22 cellular contexts compared by ENCODE assay signal in genomic region chr18:38539373-38539772, GRCh38.
DNase-seq lines count a peak whose midpoint lies in the region; ATAC-seq, FAIRE-seq and TF ChIP-seq lines count a peak whose summit lies in the region.
"Had no signal": no experiment of that assay in that cellular context is flagged by ENCODE, and none has a peak within 500 bp of the region (broad histone marks: within the 10 kb centered on the region; RNA-seq: fewer than 3 reads in every experiment).

No MANE protein-coding gene starts in this region.

- in situ Hi-C loops in G401 (cut with HindIII; ENCODE audit: low sequenced_read_pairs) = no loop called here

- H3K4me2 ChIP-seq in H1 (ENCODE audit: insufficient read depth in 1 of 2, low read depth in 2 of 2, low read length in 2 of 2) = no peak overlapping the region
- H3K4me2 ChIP-seq: PC-9 had no signal

- H2BK5ac ChIP-seq in H1 (ENCODE audit: low read depth, low read length) = no peak overlapping the region

- no peaks in the 10 kb centered on the region for H4K20me1 ChIP-seq in H1 (replicated peaks in 1 of 2; ENCODE audit: control insufficient read depth in 1 of 2, insufficient read depth in 2 of 2, low read length in 2 of 2)

- H3K27ac ChIP-seq in H1 (ENCODE audit: low read depth, low read length) = no peak overlapping the region
- H3K27ac ChIP-seq: PC-9, stomach, tibial artery had no signal

- no peak overlapping the region for H3K4me3 ChIP-seq in H1 (ENCODE audit: extremely low read depth in 1 of 4, insufficient read depth in 2 of 4, low read depth in 3 of 4, low read length in 4 of 4)
- H3K4me3 ChIP-seq: PC-9, stomach, tibial artery had no signal

- TF ChIP-seq CTCF in H1 (IDR thresholded peaks at IDR 0.05; ENCODE audit: control extremely low read depth in 1 of 3, insufficient read depth in 1 of 3, low read depth in 1 of 3, low read length in 3 of 3) = no peak

- no peaks in the 10 kb centered on the region for H3K23me2 ChIP-seq in H1 (ENCODE audit: low read depth, low read length)

- H2AFZ ChIP-seq in H1 (ENCODE audit: low read length) = no peak overlapping the region
- H2AFZ ChIP-seq: PC-9 had no signal

- no peak overlapping the region for H3K18ac ChIP-seq in H1 (ENCODE audit: extremely low read depth, low read length)

- no peak overlapping the region for H4K8ac ChIP-seq in H1 (ENCODE audit: extremely low read depth, insufficient read depth, low read length)

- TF ChIP-seq EP300 in H1 (IDR thresholded peaks at IDR 0.05; ENCODE audit: borderline replicate concordance in 1 of 2, low read depth in 2 of 2, low read length in 2 of 2) = no peak

- H3K56ac ChIP-seq in H1 (replicated peaks; ENCODE audit: insufficient read length, low read depth, low read length) = no peak overlapping the region

- no peak for FAIRE-seq in H1 (lab: Jason Lieb, UNC)
- FAIRE-seq: HepG2 had no signal

- no peak overlapping the region for H2BK15ac ChIP-seq in H1 (ENCODE audit: low read length)

- no peaks in the 10 kb centered on the region for H3K9me3 ChIP-seq in H1 (ENCODE audit: insufficient read depth in 2 of 2, low read depth in 1 of 2, low read length in 1 of 2)
- H3K9me3 ChIP-seq: tibial artery had no signal

- CTCF ChIA-PET in H1 (lab: Charles Lee; ENCODE audit: partially characterized antibody) = no interaction called here

- no peak for TF ChIP-seq POLR2A in H1 (IDR thresholded peaks at IDR 0.05; ENCODE audit: control extremely low read depth in 1 of 2, low read depth in 2 of 2, low read length in 2 of 2)

- no peak overlapping the region for H4K91ac ChIP-seq in H1 (replicated peaks; ENCODE audit: insufficient read length, low read length)

- H3K36me3 ChIP-seq in H1 (ENCODE audit: control insufficient read depth in 2 of 4, insufficient read depth in 4 of 4, low read length in 3 of 4) = no peaks in the 10 kb centered on the region
- H3K36me3 ChIP-seq: stomach, tibial artery had no signal

- no peaks in the 10 kb centered on the region; a peak in 1 of 7 replicates for H3K27me3 ChIP-seq in H1 (replicated peaks in 1 of 4; ENCODE audit: control insufficient read depth in 3 of 4, extremely low read depth in 1 of 4, insufficient read depth in 3 of 4, low read length in 3 of 4)
- H3K27me3 ChIP-seq: stomach, tibial artery had no signal

- H3K9ac ChIP-seq in H1 (replicated peaks in 1 of 4; ENCODE audit: extremely low read depth in 1 of 4, low read depth in 3 of 4, low read length in 3 of 4) = no peak overlapping the region

- ATAC-seq in HG02981 (IDR thresholded peaks at IDR 0.05; ENCODE audit: unreplicated experiment) (no peak), GM18520 (IDR thresholded peaks at IDR 0.05; ENCODE audit: unreplicated experiment) (no peak)
- ATAC-seq: activated CD8-positive, alpha-beta memory T cell treated with anti-CD3 and anti-CD28 coated beads, Interleukin-2, amount 10 ng/mL, durations not matched to agents 7 days and 5 days; activated T-cell treated with anti-CD3 and anti-CD28 coated beads, Interleukin-2, amount 50 U/mL, for 72 hours; HepG2; left ventricle myocardium superior had no signal

- no peak overlapping the region for H2BK12ac ChIP-seq in H1 (ENCODE audit: low read depth, low read length)

- H2BK120ac ChIP-seq in H1 (replicated peaks; ENCODE audit: low read depth, low read length) = no peak overlapping the region

- POLR2A ChIA-PET in H1 (lab: Charles Lee; ENCODE audit: partially characterized antibody) = no interaction called here

- no peak overlapping the region for H2AK5ac ChIP-seq in H1 (ENCODE audit: low read depth, low read length)

- H3K4me1 ChIP-seq in H1 (replicated peaks in 1 of 4; ENCODE audit: control insufficient read depth in 3 of 4, insufficient read depth in 4 of 4, low read length in 3 of 4) = peaks cover 0 to 2% (median under 1%) of the 10 kb centered on the region in 4 experiments; a peak in 2 of 7 replicates
- H3K4me1 ChIP-seq: stomach, tibial artery had no signal

- H3K79me2 ChIP-seq in H1 (ENCODE audit: control insufficient read depth in 1 of 2, insufficient read depth in 2 of 2, low read length in 2 of 2) = no peaks in the 10 kb centered on the region

- DNase-seq in COR-L47 (lab: John Stamatoyannopoulos, UW) (peak; percentile 13), G401 (ENCODE audit: low spot score) (peak; percentile 51), NCI-H82 (lab: John Stamatoyannopoulos, UW) (peak; percentile 82), H1 (ENCODE audit: low read depth in 1 of 2, low spot score in 2 of 2) (no peak), NAMALWA (ENCODE audit: low spot score) (no peak)
- no peak for DNase-seq in activated CD4-positive, alpha-beta T cell treated with anti-CD3 and anti-CD28 coated beads for 48 hours
- DNase-seq: activated CD4-positive, alpha-beta T cell treated with anti-CD3 and anti-CD28 coated beads, Interleukin-2, amount 10 ng/mL, durations not matched to agents 7 days and 5 days; activated CD8-positive, alpha-beta memory T cell treated with anti-CD3 and anti-CD28 coated beads, Interleukin-2, amount 10 ng/mL, durations not matched to agents 7 days and 5 days; activated naive CD4-positive, alpha-beta T cell; activated T-cell treated with anti-CD3 and anti-CD28 coated beads, Interleukin-2, amount 50 U/mL, for 72 hours; GOT3; islet precursor cell; left ventricle myocardium superior; NCI-H2029 treated with DMSO at 0.1 percent for 48 hours; occipital lobe; PC-9; SHP77; stomach; tibial artery had no signal

- no peak overlapping the region for H3K14ac ChIP-seq in H1 (ENCODE audit: insufficient read length)

- no peaks in the 10 kb centered on the region for H3K79me1 ChIP-seq in H1 (ENCODE audit: low read depth, low read length)

- H2BK20ac ChIP-seq in H1 (ENCODE audit: low read length) = no peak overlapping the region

- TF ChIP-seq RAD21 in H1 (IDR thresholded peaks at IDR 0.05 in 1 of 2, conservative IDR thresholded peaks at IDR 0.05 in 1 of 2; ENCODE audit: low read depth in 2 of 2, low read length in 2 of 2) = peak; percentile 21 to 41; a peak in 3 of 4 replicates

- H4K5ac ChIP-seq in H1 (ENCODE audit: insufficient read length, low read depth, low read length) = no peak overlapping the region

- no peak overlapping the region for H3K23ac ChIP-seq in H1 (ENCODE audit: insufficient read length)

- H3K4ac ChIP-seq in H1 (replicated peaks; ENCODE audit: insufficient read length, low read depth, low read length) = no peak overlapping the region

TF ChIP-seq in H1, 55 proteins besides CTCF, POLR2A, EP300 and RAD21:
- TF ChIP-seq MAFK (IDR thresholded peaks at IDR 0.05; ENCODE audit: low read depth, low read length) = no peak
- no peak for TF ChIP-seq JUND (IDR thresholded peaks at IDR 0.05; ENCODE audit: low read length)
- no peak for TF ChIP-seq RXRA (IDR thresholded peaks at IDR 0.05; ENCODE audit: insufficient read depth, low read depth, low read length)
- no peak for TF ChIP-seq CEBPB (IDR thresholded peaks at IDR 0.05; ENCODE audit: low read depth, low read length)
- no peak for TF ChIP-seq ATF2 (IDR thresholded peaks at IDR 0.05; ENCODE audit: low read length)
- no peak for TF ChIP-seq MAX (IDR thresholded peaks at IDR 0.05)
- no peak for TF ChIP-seq SP1 (IDR thresholded peaks at IDR 0.05; ENCODE audit: low read depth, low read length)
- no peak for TF ChIP-seq SAP30 (IDR thresholded peaks at IDR 0.05; ENCODE audit: insufficient read depth, insufficient replicate concordance, low read length)
- no peak for TF ChIP-seq BRCA1 (IDR thresholded peaks at IDR 0.05; ENCODE audit: low read depth, low read length)
- TF ChIP-seq SP2 (IDR thresholded peaks at IDR 0.05; ENCODE audit: low read length) = no peak
TF ChIP-seq in H1: peak in this region for 0.

Comparison
In these comparisons a context has a peak if more than half of its experiments do, and no peak if none do; other contexts are left out.
1. DNase-seq: peak in COR-L47 (single experiment), G401 (single experiment) and NCI-H82 (single experiment); none in H1 (0 of 2), activated CD4-positive, alpha-beta T cell treated with anti-CD3 and anti-CD28 coated beads for 48 hours (single experiment) and NAMALWA (single experiment).